ENCODE assay signal across 16 cellular contexts in genomic region chr4:70392057-70392776, GRCh38. TPM values are rescaled to one million over a fixed set of nuclear protein-coding genes. Genes with fewer than 3 reads are reported as not detected.
A peak's percentile ranks its signal among the peaks of the same experiment; 100 is the strongest.
DNase-seq lines count a peak whose midpoint lies in the region; ATAC-seq and TF ChIP-seq lines count a peak whose summit lies in the region.
"Had no signal": no experiment of that assay in that cellular context is flagged by ENCODE, and none has a peak within 500 bp of the region (broad histone marks: within the 10 kb centered on the region; RNA-seq: fewer than 3 reads in every experiment).

No MANE protein-coding gene starts in this region.

- TF ChIP-seq CTCF in SU-DHL-6 (IDR thresholded peaks at IDR 0.05; ENCODE audit: insufficient read depth, low read length, poor library complexity, severe bottlenecking) (no peak), CD14-positive monocyte (IDR thresholded peaks at IDR 0.05) (no peak)

- H3K36me3 Mint-ChIP-seq in T-helper 17 cell (ENCODE audit: low read depth) (no peaks in the 10 kb centered on the region), CD14-positive monocyte (no peaks in the 10 kb centered on the region)
- H3K36me3 Mint-ChIP-seq: T-cell had no signal

- peak overlapping the region; percentile 27 for H3K4me2 ChIP-seq in SU-DHL-6 (ENCODE audit: low read depth, low read length, poor library complexity, severe bottlenecking)
- H3K4me2 ChIP-seq: hepatocyte had no signal

- no peaks in the 10 kb centered on the region for H3K4me1 Mint-ChIP-seq in T-helper 17 cell
- no peaks in the 10 kb centered on the region for H3K4me1 Mint-ChIP-seq in CD14-positive monocyte
- H3K4me1 Mint-ChIP-seq: central memory CD8-positive, alpha-beta T cell; T-cell had no signal

- H3K27me3 Mint-ChIP-seq in T-helper 17 cell (no peaks in the 10 kb centered on the region), CD14-positive monocyte (ENCODE audit: low read depth in 3 of 3) (peaks cover 0 to 2% (median 0%) of the 10 kb centered on the region in 3 donors)
- H3K27me3 Mint-ChIP-seq: central memory CD8-positive, alpha-beta T cell had no signal

- H3K27ac ChIP-seq in SU-DHL-6 (ENCODE audit: low read depth, low read length): peak overlapping the region; percentile 63
- H3K27ac ChIP-seq: hepatocyte, thyroid gland had no signal

- no peaks in the 10 kb centered on the region for H3K36me3 ChIP-seq in SU-DHL-6 (ENCODE audit: low read length)
- H3K36me3 ChIP-seq: thyroid gland had no signal

- H3F3A ChIP-seq in SU-DHL-6 (ENCODE audit: insufficient read depth): no peaks in the 10 kb centered on the region

- DNase-seq in T-helper 2 cell: no peak
- no peak for DNase-seq in MV-4-11 (lab: John Stamatoyannopoulos, UW)
- DNase-seq in T-helper 17 cell: no peak
- no peak for DNase-seq in CD14-positive monocyte (ENCODE audit: low spot score)
- DNase-seq: HFFc6, PC-3, small intestine, T-cell, thyroid gland had no signal

- H4K20me1 ChIP-seq in SU-DHL-6 (ENCODE audit: low read depth, low read length): no peaks in the 10 kb centered on the region

- peak; percentile 50 for ATAC-seq in GM19043 (IDR thresholded peaks at IDR 0.05; ENCODE audit: low read depth, unreplicated experiment)
- ATAC-seq in GM21737 (IDR thresholded peaks at IDR 0.05; ENCODE audit: unreplicated experiment): peak; percentile 44
- peak; percentile 49 for ATAC-seq in HG03103 (IDR thresholded peaks at IDR 0.05; ENCODE audit: low read depth, unreplicated experiment)
- no peak for ATAC-seq in T-helper 17 cell
- ATAC-seq: PC-3, T-cell had no signal

- intact Hi-C loops in CD14-positive monocyte (cut with micrococcal nuclease): no loop called here

- H3K4me3 ChIP-seq in SU-DHL-6 (ENCODE audit: insufficient read depth, low read length, poor library complexity, severe bottlenecking): no peak overlapping the region
- H3K4me3 ChIP-seq: hepatocyte, lung, thyroid gland had no signal

- no peaks in the 10 kb centered on the region for H3K9me3 Mint-ChIP-seq in CD14-positive monocyte
- H3K9me3 Mint-ChIP-seq: T-cell had no signal

- H3K79me2 ChIP-seq in SU-DHL-6 (ENCODE audit: insufficient read depth, low read length): no peaks in the 10 kb centered on the region
- H3K79me2 ChIP-seq: hepatocyte had no signal

- H3K4me3 Mint-ChIP-seq in T-helper 17 cell (no peak overlapping the region), CD14-positive monocyte (no peak overlapping the region)
- H3K4me3 Mint-ChIP-seq: central memory CD8-positive, alpha-beta T cell; HFFc6; T-cell had no signal

- H3K27ac Mint-ChIP-seq in T-helper 17 cell: no peak overlapping the region
- no peak overlapping the region for H3K27ac Mint-ChIP-seq in CD14-positive monocyte
- H3K27ac Mint-ChIP-seq: HFFc6, T-cell had no signal

- no peak overlapping the region for H3K9ac ChIP-seq in SU-DHL-6 (ENCODE audit: low read length)

- H2AFZ ChIP-seq in SU-DHL-6 (ENCODE audit: low read depth, low read length, severe bottlenecking): no peak overlapping the region
- H2AFZ ChIP-seq: hepatocyte had no signal

- H3K9me3 ChIP-seq in SU-DHL-6 (ENCODE audit: insufficient read depth, low read length) (no peaks in the 10 kb centered on the region), T-helper 17 cell (ENCODE audit: control insufficient read depth, low read length, poor library complexity, severe bottlenecking) (no peaks in the 10 kb centered on the region)
- H3K9me3 ChIP-seq: thyroid gland had no signal

- H3K9me2 ChIP-seq in SU-DHL-6 (replicated peaks; ENCODE audit: insufficient read depth, low read length): no peaks in the 10 kb centered on the region

- no peaks in the 10 kb centered on the region for H3K27me3 ChIP-seq in SU-DHL-6 (ENCODE audit: low read length)
- H3K27me3 ChIP-seq: hepatocyte, thyroid gland had no signal

RNA-seq across cellular contexts. Expression of gene OPRPN, which starts 5.5 kb away (rescaled TPM):
- total RNA-seq in T-helper 17 cell: not detected
- not detected for polyA plus RNA-seq in CD14-positive monocyte
- total RNA-seq: hepatocyte, HFFc6, lung, PC-3, T-cell, thyroid gland had no signal
- polyA plus RNA-seq: hepatocyte, lung, small intestine had no signal

RNA-seq across cellular contexts. Expression of gene SMR3B, which starts 9.3 kb away (rescaled TPM):
- total RNA-seq in T-helper 17 cell: not detected
- not detected for polyA plus RNA-seq in CD14-positive monocyte
- total RNA-seq: hepatocyte, HFFc6, lung, PC-3, T-cell, thyroid gland had no signal
- polyA plus RNA-seq: hepatocyte, lung, small intestine had no signal

RNA-seq across cellular contexts. Expression of gene SMR3A, which starts 31.7 kb away (rescaled TPM):
- not detected for total RNA-seq in T-helper 17 cell
- polyA plus RNA-seq in CD14-positive monocyte: not detected
- total RNA-seq: hepatocyte, HFFc6, lung, PC-3, T-cell, thyroid gland had no signal
- polyA plus RNA-seq: hepatocyte, lung, small intestine had no signal

RNA-seq across cellular contexts. Expression of gene CABS1, which starts 57.4 kb away (rescaled TPM):
- not detected for total RNA-seq in T-helper 17 cell
- not detected for polyA plus RNA-seq in CD14-positive monocyte
- total RNA-seq: hepatocyte, HFFc6, lung, PC-3, T-cell, thyroid gland had no signal
- polyA plus RNA-seq: hepatocyte, lung, small intestine had no signal
